1 cellular context compared by ENCODE assay signal in the genomic region with DNA sequence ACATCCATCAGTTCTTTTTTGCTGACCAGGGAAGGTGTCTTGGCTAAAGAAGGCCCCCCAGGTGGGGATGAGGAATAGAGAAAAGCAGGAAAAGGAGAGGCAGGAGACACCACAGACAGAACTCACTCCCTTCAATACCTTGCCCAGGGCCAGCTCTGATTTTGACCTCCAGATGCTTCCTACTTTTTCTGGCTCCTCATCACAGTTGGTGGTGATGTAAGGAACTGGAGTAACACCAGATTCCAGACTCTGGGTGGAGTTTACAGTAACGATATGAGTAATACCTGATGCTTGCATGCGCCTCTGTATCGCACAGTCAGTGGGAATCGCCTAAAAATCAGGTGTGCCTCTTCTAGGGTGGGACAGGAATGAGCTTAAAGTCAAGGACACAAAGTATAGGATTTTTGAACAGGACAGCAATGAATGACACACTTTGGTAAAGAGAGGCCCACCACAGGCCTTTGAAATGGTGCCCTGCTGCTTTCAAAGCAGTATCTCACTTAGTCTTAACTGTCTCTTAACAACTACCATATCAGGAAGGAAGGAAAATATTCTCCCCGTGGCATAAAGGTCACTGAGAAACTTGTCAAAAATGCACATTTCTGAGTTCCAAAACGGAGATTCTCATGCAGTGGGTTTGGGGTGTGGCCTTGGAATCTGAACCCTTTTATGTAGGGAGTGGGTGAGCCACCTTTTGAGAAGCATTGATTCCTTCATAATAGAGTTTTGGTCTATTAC.
TF ChIP-seq lines count a peak whose summit lies in the region.

No MANE protein-coding gene starts in this region.

TF ChIP-seq in HCT116, 20 proteins besides CTCF, POLR2A, EP300 and RAD21:
- TF ChIP-seq ZBTB33 (IDR thresholded peaks at IDR 0.05; ENCODE audit: extremely low read depth, insufficient replicate concordance, low read length) (no peak), ZFX (IDR thresholded peaks at IDR 0.05) (no peak), SIN3A (IDR thresholded peaks at IDR 0.05; ENCODE audit: low read depth) (no peak), EZH2 (IDR thresholded peaks at IDR 0.05) (no peak), MAX (IDR thresholded peaks at IDR 0.05) (no peak), SP1 (IDR thresholded peaks at IDR 0.05; ENCODE audit: low read depth) (no peak), TCF7L2 (IDR thresholded peaks at IDR 0.05; ENCODE audit: borderline replicate concordance, extremely low read depth, insufficient read depth, insufficient read length) (no peak), SRF (IDR thresholded peaks at IDR 0.05; ENCODE audit: low read depth) (no peak)
- TF ChIP-seq, protein P1, sequence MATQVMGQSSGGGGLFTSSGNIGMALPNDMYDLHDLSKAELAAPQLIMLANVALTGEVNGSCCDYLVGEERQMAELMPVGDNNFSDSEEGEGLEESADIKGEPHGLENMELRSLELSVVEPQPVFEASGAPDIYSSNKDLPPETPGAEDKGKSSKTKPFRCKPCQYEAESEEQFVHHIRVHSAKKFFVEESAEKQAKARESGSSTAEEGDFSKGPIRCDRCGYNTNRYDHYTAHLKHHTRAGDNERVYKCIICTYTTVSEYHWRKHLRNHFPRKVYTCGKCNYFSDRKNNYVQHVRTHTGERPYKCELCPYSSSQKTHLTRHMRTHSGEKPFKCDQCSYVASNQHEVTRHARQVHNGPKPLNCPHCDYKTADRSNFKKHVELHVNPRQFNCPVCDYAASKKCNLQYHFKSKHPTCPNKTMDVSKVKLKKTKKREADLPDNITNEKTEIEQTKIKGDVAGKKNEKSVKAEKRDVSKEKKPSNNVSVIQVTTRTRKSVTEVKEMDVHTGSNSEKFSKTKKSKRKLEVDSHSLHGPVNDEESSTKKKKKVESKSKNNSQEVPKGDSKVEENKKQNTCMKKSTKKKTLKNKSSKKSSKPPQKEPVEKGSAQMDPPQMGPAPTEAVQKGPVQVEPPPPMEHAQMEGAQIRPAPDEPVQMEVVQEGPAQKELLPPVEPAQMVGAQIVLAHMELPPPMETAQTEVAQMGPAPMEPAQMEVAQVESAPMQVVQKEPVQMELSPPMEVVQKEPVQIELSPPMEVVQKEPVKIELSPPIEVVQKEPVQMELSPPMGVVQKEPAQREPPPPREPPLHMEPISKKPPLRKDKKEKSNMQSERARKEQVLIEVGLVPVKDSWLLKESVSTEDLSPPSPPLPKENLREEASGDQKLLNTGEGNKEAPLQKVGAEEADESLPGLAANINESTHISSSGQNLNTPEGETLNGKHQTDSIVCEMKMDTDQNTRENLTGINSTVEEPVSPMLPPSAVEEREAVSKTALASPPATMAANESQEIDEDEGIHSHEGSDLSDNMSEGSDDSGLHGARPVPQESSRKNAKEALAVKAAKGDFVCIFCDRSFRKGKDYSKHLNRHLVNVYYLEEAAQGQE (IDR thresholded peaks at IDR 0.05; ENCODE audit: low read depth), result no peak
